In the genomic region with DNA sequence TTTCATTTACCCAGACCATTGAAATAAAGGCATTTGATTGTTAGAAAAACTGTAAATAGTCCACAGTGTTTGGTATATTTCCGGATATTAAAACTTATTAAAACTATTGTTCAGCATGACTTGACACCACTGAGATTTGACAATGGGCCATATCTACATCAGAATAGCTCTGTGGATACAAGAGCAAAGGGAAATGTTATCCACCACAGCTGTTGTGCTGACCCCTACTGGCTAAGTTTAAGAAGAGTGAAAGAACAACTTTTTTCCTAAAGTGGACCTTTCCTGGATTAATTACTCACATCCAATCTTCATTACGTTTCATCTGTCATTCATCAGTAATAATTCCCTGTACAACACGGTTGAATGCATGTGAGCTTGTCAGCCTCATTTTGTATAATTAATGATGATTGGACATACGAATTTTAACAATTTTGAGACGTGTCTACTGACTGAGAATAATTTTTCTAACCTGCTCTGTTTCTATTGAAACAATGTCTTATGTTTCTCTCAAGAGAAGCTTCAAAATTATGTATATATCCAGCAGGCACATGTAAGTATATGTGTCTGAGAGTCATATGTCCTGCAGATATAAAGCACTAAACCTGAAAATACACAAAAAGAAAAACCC, we compare ENCODE assay signal across 8 cellular contexts.
DNase-seq lines count a peak whose midpoint lies in the region; TF ChIP-seq lines count a peak whose summit lies in the region.

No MANE protein-coding gene starts in this region.

- no peaks in the 10 kb centered on the region for H3K27me3 ChIP-seq in breast epithelium

- no peak overlapping the region for H3K4me3 ChIP-seq in breast epithelium
- no peak overlapping the region for H3K4me3 ChIP-seq in fibroblast of mammary gland (ENCODE audit: control insufficient read depth, low read depth, low read length)

- no peaks in the 10 kb centered on the region for H3K9me3 ChIP-seq in breast epithelium

- no peak overlapping the region for H3K4me3 Mint-ChIP-seq in MCF 10A (ENCODE audit: unreplicated experiment)

- no peaks in the 10 kb centered on the region for H3K36me3 ChIP-seq in breast epithelium

- no peak overlapping the region for H3K27ac Mint-ChIP-seq in MCF 10A (ENCODE audit: low read depth, unreplicated experiment)

- intact Hi-C loops in MCF 10A (cut with micrococcal nuclease) (loop anchor here (1.0 to 10.0 kb wide), 3 partner anchors 231 to 1443 kb away; no protein-coding TSS in a partner anchor), breast epithelium (cut with DNase I; ENCODE audit: low total_unique reads) (no loop called here)

- no peaks in the 10 kb centered on the region for H3K4me1 ChIP-seq in breast epithelium

- H3K27me3 Mint-ChIP-seq in MCF 10A (ENCODE audit: insufficient read depth, unreplicated experiment) = no peaks in the 10 kb centered on the region

- TF ChIP-seq POLR2A in breast epithelium (IDR thresholded peaks at IDR 0.05) = no peak

- no peak overlapping the region for H3K27ac ChIP-seq in breast epithelium

- CTCF ChIA-PET in MCF 10A (lab: Yijun Ruan, JAX) = interaction anchor here (0.5 to 1.4 kb wide), 20 partner anchors 9 to 1706 kb away, joined by 3 to 7 read pairs (median 3); no protein-coding TSS in a partner anchor

- TF ChIP-seq CTCF in MCF 10A (IDR thresholded peaks at IDR 0.05; ENCODE audit: unreplicated experiment) (peak; percentile 80), breast epithelium (IDR thresholded peaks at IDR 0.05) (peak in 1 of 3 donors; percentile 21), fibroblast of mammary gland (conservative IDR thresholded peaks at IDR 0.05; ENCODE audit: control insufficient read depth, insufficient read depth, low read depth, low read length) (peak; percentile 77)

- POLR2A ChIA-PET in MCF 10A (lab: Yijun Ruan, JAX) = no interaction called here

- no peaks in the 10 kb centered on the region for H3K36me3 Mint-ChIP-seq in MCF 10A (ENCODE audit: insufficient read depth, unreplicated experiment)

- peak; percentile 79 for DNase-seq in MCF 10A (ENCODE audit: unreplicated experiment)
- no peak for DNase-seq in breast epithelium (ENCODE audit: low spot score in 2 of 2)
- DNase-seq in NCI-H82 treated with DMSO at 0.1 percent for 48 hours (lab: John Stamatoyannopoulos, UW; ENCODE audit: unreplicated experiment) = peak; percentile 5
- peak; percentile 66 for DNase-seq in fibroblast of mammary gland (ENCODE audit: low read depth)
- peak; percentile 22 for DNase-seq in stromal cell of bone marrow (ENCODE audit: low read depth)
- DNase-seq in T-helper 2 cell = no peak
- no peak for DNase-seq in GM19238 (ENCODE audit: insufficient read length, low spot score)
- no peak for DNase-seq in activated T-cell treated with anti-CD3 and anti-CD28 coated beads, Interleukin-2, amount 50 U/mL, for 1 hour

- no TSS peak for BruUV-seq in MCF 10A (replicated peaks; lab: Mats Ljungman, UMichigan)

- peaks cover 11% of the 10 kb centered on the region for H3K4me1 Mint-ChIP-seq in MCF 10A (ENCODE audit: insufficient read depth, unreplicated experiment)

- no peaks in the 10 kb centered on the region for H3K9me3 Mint-ChIP-seq in MCF 10A (ENCODE audit: unreplicated experiment)

Comparison
In these comparisons a context has a peak if more than half of its experiments do, and no peak if none do; other contexts are left out.
1. DNase-seq: peak in MCF 10A (single experiment), NCI-H82 treated with DMSO at 0.1 percent for 48 hours (single experiment), fibroblast of mammary gland (single experiment) and stromal cell of bone marrow (single experiment); none in breast epithelium (0 of 2), T-helper 2 cell (0 of 5), GM19238 (single experiment) and activated T-cell treated with anti-CD3 and anti-CD28 coated beads, Interleukin-2, amount 50 U/mL, for 1 hour (single experiment).